Comparison of ENCODE assay signal across 30 cellular contexts in genomic region chr15:99369250-99369649, GRCh38.
"Had no signal": no experiment of that assay in that cellular context is flagged by ENCODE, and none has a peak within 500 bp of the region (broad histone marks: within the 10 kb centered on the region; RNA-seq: fewer than 3 reads in every experiment).

No MANE protein-coding gene starts in this region.

- H3K4me1 Mint-ChIP-seq: immature natural killer cell, neural progenitor cell had no signal

- FAIRE-seq: astrocyte, endothelial cell of umbilical vein, frontal cortex had no signal

- H3K9ac ChIP-seq: neural progenitor cell had no signal

- H3K27me3 Mint-ChIP-seq: activated CD4-positive, alpha-beta T cell treated with anti-CD3 and anti-CD28 coated beads, Interleukin-2, amount 10 ng/mL, durations not matched to agents 7 days and 5 days; activated naive CD8-positive, alpha-beta T cell treated with anti-CD3 and anti-CD28 coated beads for 36 hours; naive B cell; progenitor cell of endocrine pancreas had no signal

- DNase-seq: activated CD4-positive, alpha-beta T cell treated with anti-CD3 and anti-CD28 coated beads, Interleukin-2, amount 10 ng/mL, durations not matched to agents 7 days and 5 days; activated CD4-positive, CD25-positive, alpha-beta regulatory T cell; activated gamma-delta T cell; activated naive CD8-positive, alpha-beta T cell treated with anti-CD3 and anti-CD28 coated beads for 36 hours; central memory CD4-positive, alpha-beta T cell; dermis blood vessel endothelial cell; effector CD8-positive, alpha-beta T cell; glutamatergic neuron; immature natural killer cell; lower lobe of right lung; mesendoderm; naive B cell; retina; sigmoid colon; SJCRH30; stimulated activated CD4-positive, alpha-beta T cell treated with anti-CD3 and anti-CD28 coated beads, Interleukin-2, amount 100 ng/mL, for 48 hours; stimulated activated naive CD4-positive, alpha-beta T cell treated with Interleukin-2 at 50 U/mL for 16 hours; substantia nigra; thyroid gland; upper lobe of right lung had no signal

- H3K4me2 ChIP-seq: hepatocyte, neural progenitor cell, smooth muscle cell had no signal

- ATAC-seq: esophagus mucosa, left lobe of liver, lower lobe of right lung, upper lobe of right lung had no signal

- H3K27me3 ChIP-seq: hepatocyte, neural progenitor cell, sigmoid colon, SJCRH30, thyroid gland, upper lobe of right lung had no signal

- H3K79me2 ChIP-seq: hepatocyte had no signal

- H2AFZ ChIP-seq: hepatocyte, neural progenitor cell had no signal

- H3K27ac Mint-ChIP-seq: activated CD4-positive, alpha-beta T cell treated with anti-CD3 and anti-CD28 coated beads, Interleukin-2, amount 10 ng/mL, durations not matched to agents 7 days and 5 days; activated naive CD8-positive, alpha-beta T cell treated with anti-CD3 and anti-CD28 coated beads for 36 hours; immature natural killer cell; neural progenitor cell; progenitor cell of endocrine pancreas; T-helper 1 cell treated with Interleukin-12 subunit alpha and Interleukin-12 subunit beta and Interleukin-4 antibody, amounts not matched to agents 30 μg/mL and 1 μg/mL, for 36 hours had no signal

- H3K4me3 ChIP-seq: hepatocyte, lower lobe of right lung, neural progenitor cell, sigmoid colon, SJCRH30, smooth muscle cell, thyroid gland, upper lobe of right lung had no signal

- H3K36me3 ChIP-seq: lower lobe of right lung, SJCRH30, thyroid gland, upper lobe of right lung had no signal

- H3K27ac ChIP-seq: hepatocyte, lower lobe of right lung, neural progenitor cell, sigmoid colon, SJCRH30, thyroid gland, upper lobe of right lung had no signal

- H3K4me3 Mint-ChIP-seq: activated CD4-positive, alpha-beta T cell treated with anti-CD3 and anti-CD28 coated beads, Interleukin-2, amount 10 ng/mL, durations not matched to agents 7 days and 5 days; activated naive CD8-positive, alpha-beta T cell treated with anti-CD3 and anti-CD28 coated beads for 36 hours; immature natural killer cell; naive B cell; neural progenitor cell; T-helper 1 cell treated with Interleukin-12 subunit alpha and Interleukin-12 subunit beta and Interleukin-4 antibody, amounts not matched to agents 30 μg/mL and 1 μg/mL, for 36 hours had no signal

- H3K4me1 ChIP-seq: lower lobe of right lung, neural progenitor cell, sigmoid colon, SJCRH30, thyroid gland, upper lobe of right lung had no signal

- H3K9me3 ChIP-seq: thyroid gland, upper lobe of right lung had no signal
